ENCODE assay signal across 22 cellular contexts in genomic region chr17:364308-364707, GRCh38. TPM values are rescaled to one million over a fixed set of nuclear protein-coding genes. Genes with fewer than 3 reads are reported as not detected.
A peak's percentile ranks its signal among the peaks of the same experiment; 100 is the strongest.
DNase-seq lines count a peak whose midpoint lies in the region; ATAC-seq and TF ChIP-seq lines count a peak whose summit lies in the region.
"Had no signal": no experiment of that assay in that cellular context is flagged by ENCODE, and none has a peak within 500 bp of the region (broad histone marks: within the 10 kb centered on the region; RNA-seq: fewer than 3 reads in every experiment).

No MANE protein-coding gene starts in this region.

- H3K4me1 ChIP-seq in BLaER1, result peaks cover 47% of the 10 kb centered on the region
- H3K4me1 ChIP-seq in heart left ventricle, result peaks cover 0 to 6% (median 0%) of the 10 kb centered on the region in 12 donors
- H3K4me1 ChIP-seq in neural progenitor cell, result no peaks in the 10 kb centered on the region
- H3K4me1 ChIP-seq: BE2C, HAP-1, SJCRH30 had no signal

- WGBS in heart left ventricle, 4 donors, result 62 to 78% (median 68%) methylated on average over 8 of the region's 8 CpGs

- H3K27me3 Mint-ChIP-seq in CD14-positive monocyte (ENCODE audit: low read depth in 3 of 3), result peaks cover 6 to 25% (median 15%) of the 10 kb centered on the region in 3 donors
- no peaks in the 10 kb centered on the region for H3K27me3 Mint-ChIP-seq in neural progenitor cell (ENCODE audit: insufficient read depth, low read depth)

- H3K36me3 Mint-ChIP-seq in CD14-positive monocyte (no peaks in the 10 kb centered on the region), neural progenitor cell (peaks cover 5% of the 10 kb centered on the region)
- H3K36me3 Mint-ChIP-seq: CD8-positive, alpha-beta T cell had no signal

- no peak for TF ChIP-seq POLR2A in heart left ventricle (IDR thresholded peaks at IDR 0.05)

- H3K79me2 ChIP-seq in neural progenitor cell (ENCODE audit: low read depth), result no peaks in the 10 kb centered on the region

- peaks cover 8% of the 10 kb centered on the region for H4K20me1 ChIP-seq in BLaER1
- H4K20me1 ChIP-seq in neural progenitor cell (ENCODE audit: low read depth), result no peaks in the 10 kb centered on the region

- H3K27ac Mint-ChIP-seq in CD14-positive monocyte (no peak overlapping the region), neural progenitor cell (peak overlapping the region; percentile 66)
- H3K27ac Mint-ChIP-seq: CD8-positive, alpha-beta T cell had no signal

- peaks cover 4 to 16% (median 14%) of the 10 kb centered on the region in 7 donors for H3K9me3 Mint-ChIP-seq in CD14-positive monocyte
- peaks cover 17% of the 10 kb centered on the region for H3K9me3 Mint-ChIP-seq in neural progenitor cell

- H3K4me3 Mint-ChIP-seq in CD14-positive monocyte (peak overlapping the region; percentile 63 to 72), neural progenitor cell (no peak overlapping the region)
- H3K4me3 Mint-ChIP-seq: CD8-positive, alpha-beta T cell had no signal

- TF ChIP-seq CTCF in CD14-positive monocyte (IDR thresholded peaks at IDR 0.05) (no peak), heart left ventricle (IDR thresholded peaks at IDR 0.05) (no peak), neural progenitor cell (IDR thresholded peaks at IDR 0.05) (no peak)

- H3K4me1 Mint-ChIP-seq in CD14-positive monocyte (peaks cover 14% of the 10 kb centered on the region), neural progenitor cell (peaks cover 22% of the 10 kb centered on the region)

- H3K4me2 ChIP-seq in BLaER1, result peak overlapping the region; percentile 91
- no peak overlapping the region for H3K4me2 ChIP-seq in neural progenitor cell

- peaks cover 5% of the 10 kb centered on the region for H3F3A ChIP-seq in neural progenitor cell (ENCODE audit: low read depth)

- peaks cover 4% of the 10 kb centered on the region; the same call in 1 of the 2 replicates for H3K27me3 ChIP-seq in BLaER1
- H3K27me3 ChIP-seq in heart left ventricle, result no peaks in the 10 kb centered on the region
- no peaks in the 10 kb centered on the region for H3K27me3 ChIP-seq in neural progenitor cell
- H3K27me3 ChIP-seq: BE2C, SJCRH30 had no signal

- H3K36me3 ChIP-seq in BLaER1 (peaks cover under 1% of the 10 kb centered on the region; the same call in 1 of the 2 replicates), heart left ventricle (no peaks in the 10 kb centered on the region), neural progenitor cell (no peaks in the 10 kb centered on the region)
- H3K36me3 ChIP-seq: BE2C, HAP-1, SJCRH30 had no signal

- H3K9ac ChIP-seq in BLaER1, result peak overlapping the region; percentile 39
- H3K9ac ChIP-seq in neural progenitor cell, result no peak overlapping the region
- H3K9ac ChIP-seq: GM23248 had no signal

- H3K4me3 ChIP-seq in BLaER1 (peak overlapping the region; percentile 54), heart left ventricle (no peak overlapping the region), neural progenitor cell (no peak overlapping the region)
- H3K4me3 ChIP-seq: GM23248, HAP-1, SJCRH30 had no signal

- H3K9me3 ChIP-seq in BLaER1 (peaks cover 37% of the 10 kb centered on the region), heart left ventricle (peaks cover 0 to 14% (median 7%) of the 10 kb centered on the region in 12 donors), neural progenitor cell (ENCODE audit: low read depth) (no peaks in the 10 kb centered on the region)
- H3K9me3 ChIP-seq: BE2C, SJCRH30 had no signal

- peak overlapping the region; percentile 36 for H3K27ac ChIP-seq in BLaER1
- peak overlapping the region in 3 of 12 donors; percentile 10 to 22 (median 14) for H3K27ac ChIP-seq in heart left ventricle
- H3K27ac ChIP-seq in neural progenitor cell, result no peak overlapping the region
- H3K27ac ChIP-seq: GM23248, SJCRH30 had no signal

- no peak overlapping the region for H2AFZ ChIP-seq in neural progenitor cell (replicated peaks)
- H2AFZ ChIP-seq: GM23248 had no signal

- DNase-seq in CD14-positive monocyte (ENCODE audit: low spot score) (no peak), heart left ventricle (peak in 1 of 5 donors; percentile 32), neural progenitor cell (ENCODE audit: low spot score) (no peak), KG1 (lab: John Stamatoyannopoulos, UW) (no peak), germinal center (ENCODE audit: low spot score) (no peak)
- no peak for DNase-seq in stimulated activated naive CD4-positive, alpha-beta T cell treated with Interleukin-2 at 50 U/mL for 16 hours (lab: John Stamatoyannopoulos, UW)
- DNase-seq: BE2C; CD8-positive, alpha-beta T cell; DMS153; GM23248; KBM-7; NCI-H1092 treated with DMSO at 0.1 percent for 48 hours; NCI-H146; NCI-H2029; NCI-H226; NCI-H510A treated with DMSO at 0.1 percent for 48 hours; NCI-H774; SJCRH30 had no signal

- intact Hi-C loops in CD14-positive monocyte (cut with micrococcal nuclease), result no loop called here
- intact Hi-C loops in heart left ventricle (cut with DNase I), result no loop called here

- ATAC-seq in heart left ventricle (peak in 3 of 4 donors; percentile 42 to 54 (median 42)), HG02623 (IDR thresholded peaks at IDR 0.05; ENCODE audit: unreplicated experiment) (no peak)
- ATAC-seq: CD8-positive, alpha-beta T cell; Panc1 had no signal

RNA-seq across cellular contexts. Expression of gene RPH3AL, which starts 11.7 kb away (rescaled TPM):
- 1 to 10 TPM in 1 of 2 donors, under 1 TPM in 1; 0.71 to 1.5 TPM for polyA plus RNA-seq in CD14-positive monocyte
- 1 to 10 TPM; 2.8 to 9.4 (median 6.7) TPM for total RNA-seq in heart left ventricle
- polyA plus RNA-seq in heart left ventricle, result 1 to 10 TPM; 4.3 to 6.3 TPM
- total RNA-seq in neural progenitor cell (ENCODE audit: low replicate concordance), result 7.5 TPM in 2 replicates
